27 cellular contexts compared by ENCODE assay signal in genomic region chr2:16331761-16332160, GRCh38.
"Had no signal": no experiment of that assay in that cellular context is flagged by ENCODE, and none has a peak within 500 bp of the region (broad histone marks: within the 10 kb centered on the region; RNA-seq: fewer than 3 reads in every experiment).

No MANE protein-coding gene starts in this region.

- H3K4me3 ChIP-seq: adrenal gland, body of pancreas, colonic mucosa, esophagus squamous epithelium, gastroesophageal sphincter had no signal

- H3K9me3 Mint-ChIP-seq: activated B cell treated with CpG ODN at 0.5 μM for 24 hours; activated CD4-positive, alpha-beta memory T cell treated with anti-CD3 and anti-CD28 coated beads for 36 hours; activated CD4-positive, alpha-beta T cell treated with anti-CD3 and anti-CD28 coated beads, Interleukin-2, amount 10 ng/mL, durations not matched to agents 24 days and 14 days; activated naive CD4-positive, alpha-beta T cell treated with anti-CD3 and anti-CD28 coated beads for 36 hours; activated naive CD4-positive, alpha-beta T cell treated with anti-CD3 and anti-CD28 coated beads, Interleukin-2, amount 50 U/mL, for 24 hours; activated naive CD8-positive, alpha-beta T cell treated with anti-CD3 and anti-CD28 coated beads for 36 hours; activated naive CD8-positive, alpha-beta T cell treated with anti-CD3 and anti-CD28 coated beads, Interleukin-2, amount 50 U/mL, for 24 hours; activated T-cell treated with anti-CD3 and anti-CD28 coated beads, Interleukin-2, amount 50 U/mL, for 4 hours; activated T-helper 2 cell treated with anti-CD3 and anti-CD28 coated beads, Interferon-gamma antibody, Interleukin-2, Interleukin-4, amounts not matched to agents 10 μg/mL and 5 μg/mL and 100 μg/mL, durations not matched to agents 14 hours and 24 hours and 36 hours; T-helper 2 cell treated with Interferon-gamma antibody and Interleukin-4, amounts not matched to agents 5 μg/mL and 100 μg/mL, for 36 hours had no signal

- H3K4me1 ChIP-seq: adrenal gland, body of pancreas, colonic mucosa, esophagus squamous epithelium had no signal

- H3K4me3 Mint-ChIP-seq: activated B cell treated with CpG ODN at 0.5 μM for 24 hours; activated CD4-positive, alpha-beta memory T cell treated with anti-CD3 and anti-CD28 coated beads for 36 hours; activated CD4-positive, alpha-beta T cell treated with anti-CD3 and anti-CD28 coated beads, Interleukin-2, amount 10 ng/mL, durations not matched to agents 24 days and 14 days; activated naive CD4-positive, alpha-beta T cell treated with anti-CD3 and anti-CD28 coated beads for 36 hours; activated naive CD4-positive, alpha-beta T cell treated with anti-CD3 and anti-CD28 coated beads, Interleukin-2, amount 50 U/mL, for 24 hours; activated naive CD8-positive, alpha-beta T cell treated with anti-CD3 and anti-CD28 coated beads for 36 hours; activated naive CD8-positive, alpha-beta T cell treated with anti-CD3 and anti-CD28 coated beads, Interleukin-2, amount 50 U/mL, for 24 hours; activated T-cell treated with anti-CD3 and anti-CD28 coated beads, Interleukin-2, amount 50 U/mL, for 4 hours; T-helper 17 cell; T-helper 2 cell treated with Interferon-gamma antibody and Interleukin-4, amounts not matched to agents 5 μg/mL and 100 μg/mL, for 36 hours had no signal

- H3K4me1 Mint-ChIP-seq: activated B cell treated with CpG ODN at 0.5 μM for 24 hours; activated CD4-positive, alpha-beta T cell treated with anti-CD3 and anti-CD28 coated beads, Interleukin-2, amount 10 ng/mL, durations not matched to agents 24 days and 14 days; activated naive CD4-positive, alpha-beta T cell treated with anti-CD3 and anti-CD28 coated beads, Interleukin-2, amount 50 U/mL, for 24 hours; activated naive CD8-positive, alpha-beta T cell treated with anti-CD3 and anti-CD28 coated beads for 36 hours; activated naive CD8-positive, alpha-beta T cell treated with anti-CD3 and anti-CD28 coated beads, Interleukin-2, amount 50 U/mL, for 24 hours had no signal

- H3K9me3 ChIP-seq: adrenal gland, body of pancreas, colonic mucosa, esophagus squamous epithelium, gastroesophageal sphincter had no signal

- DNase-seq: activated B cell treated with CpG ODN at 0.5 μM for 24 hours; activated CD4-positive, alpha-beta memory T cell treated with anti-CD3 and anti-CD28 coated beads for 36 hours; activated CD4-positive, alpha-beta T cell treated with anti-CD3 and anti-CD28 coated beads, Interleukin-2, amount 10 ng/mL, durations not matched to agents 24 days and 14 days; activated effector memory CD4-positive, alpha-beta T cell treated with anti-CD3 and anti-CD28 coated beads, Interleukin-2, amount 50 U/mL, for 16 hours; activated naive CD4-positive, alpha-beta T cell treated with anti-CD3 and anti-CD28 coated beads for 36 hours; activated naive CD8-positive, alpha-beta T cell treated with anti-CD3 and anti-CD28 coated beads for 36 hours; activated naive CD8-positive, alpha-beta T cell treated with anti-CD3 and anti-CD28 coated beads, Interleukin-2, amount 50 U/mL, for 24 hours; activated T-cell treated with anti-CD3 and anti-CD28 coated beads, Interleukin-2, amount 50 U/mL, for 4 hours; adrenal gland; amygdala; aorta; body of pancreas; central memory CD4-positive, alpha-beta T cell; cerebellar nuclear complex; colonic mucosa; effector CD8-positive, alpha-beta T cell; esophagus squamous epithelium; foreskin melanocyte; T-helper 1 cell; T-helper 17 cell; T1000; WERI-Rb-1 had no signal

- H3K27ac ChIP-seq: adrenal gland, body of pancreas, colonic mucosa, epithelial cell of prostate, esophagus squamous epithelium, gastroesophageal sphincter, WERI-Rb-1 had no signal

- H3K27ac Mint-ChIP-seq: activated B cell treated with CpG ODN at 0.5 μM for 24 hours; activated CD4-positive, alpha-beta memory T cell treated with anti-CD3 and anti-CD28 coated beads for 36 hours; activated CD4-positive, alpha-beta T cell treated with anti-CD3 and anti-CD28 coated beads, Interleukin-2, amount 10 ng/mL, durations not matched to agents 24 days and 14 days; activated naive CD4-positive, alpha-beta T cell treated with anti-CD3 and anti-CD28 coated beads for 36 hours; activated naive CD4-positive, alpha-beta T cell treated with anti-CD3 and anti-CD28 coated beads, Interleukin-2, amount 50 U/mL, for 24 hours; activated naive CD8-positive, alpha-beta T cell treated with anti-CD3 and anti-CD28 coated beads for 36 hours; activated naive CD8-positive, alpha-beta T cell treated with anti-CD3 and anti-CD28 coated beads, Interleukin-2, amount 50 U/mL, for 24 hours; activated T-helper 2 cell treated with anti-CD3 and anti-CD28 coated beads, Interferon-gamma antibody, Interleukin-2, Interleukin-4, amounts not matched to agents 10 μg/mL and 5 μg/mL and 100 μg/mL, durations not matched to agents 14 hours and 24 hours and 36 hours; T-helper 17 cell; T-helper 2 cell treated with Interferon-gamma antibody and Interleukin-4, amounts not matched to agents 5 μg/mL and 100 μg/mL, for 36 hours had no signal

- H3K27me3 ChIP-seq: adrenal gland, body of pancreas, colonic mucosa, gastroesophageal sphincter had no signal

- H3K27me3 Mint-ChIP-seq: activated CD4-positive, alpha-beta memory T cell treated with anti-CD3 and anti-CD28 coated beads for 36 hours; activated CD4-positive, alpha-beta T cell treated with anti-CD3 and anti-CD28 coated beads, Interleukin-2, amount 10 ng/mL, durations not matched to agents 24 days and 14 days; activated naive CD8-positive, alpha-beta T cell treated with anti-CD3 and anti-CD28 coated beads for 36 hours; activated naive CD8-positive, alpha-beta T cell treated with anti-CD3 and anti-CD28 coated beads, Interleukin-2, amount 50 U/mL, for 24 hours; T-helper 17 cell had no signal

- H3K36me3 ChIP-seq: adrenal gland, colonic mucosa, esophagus squamous epithelium, gastroesophageal sphincter, WERI-Rb-1 had no signal

- H3K36me3 Mint-ChIP-seq: activated CD4-positive, alpha-beta memory T cell treated with anti-CD3 and anti-CD28 coated beads for 36 hours; activated naive CD4-positive, alpha-beta T cell treated with anti-CD3 and anti-CD28 coated beads, Interleukin-2, amount 50 U/mL, for 24 hours; activated naive CD8-positive, alpha-beta T cell treated with anti-CD3 and anti-CD28 coated beads for 36 hours had no signal
